ENCODE assay signal across 13 cellular contexts in genomic region chr1:177589166-177589565, GRCh38.
"Had no signal": no experiment of that assay in that cellular context is flagged by ENCODE, and none has a peak within 500 bp of the region (broad histone marks: within the 10 kb centered on the region; RNA-seq: fewer than 3 reads in every experiment).

No MANE protein-coding gene starts in this region.

- H3K27me3 ChIP-seq: body of pancreas, hepatocyte had no signal

- H3K27me3 Mint-ChIP-seq: activated naive CD4-positive, alpha-beta T cell treated with anti-CD3 and anti-CD28 coated beads, Interleukin-2, amount 50 U/mL, for 24 hours; central memory CD8-positive, alpha-beta T cell; effector memory CD8-positive, alpha-beta T cell had no signal

- H3K9me3 Mint-ChIP-seq: activated naive CD4-positive, alpha-beta T cell treated with anti-CD3 and anti-CD28 coated beads, Interleukin-2, amount 50 U/mL, for 24 hours had no signal

- H3K4me3 ChIP-seq: body of pancreas, hepatocyte, skin epidermis had no signal

- ATAC-seq: activated CD4-positive, CD25-positive, alpha-beta regulatory T cell treated with anti-CD3 and anti-CD28 coated beads, Interleukin-2, amount 50 U/mL, for 24 hours; body of pancreas; effector memory CD8-positive, alpha-beta T cell; left ventricle myocardium superior had no signal

- H3K27ac Mint-ChIP-seq: activated naive CD4-positive, alpha-beta T cell treated with anti-CD3 and anti-CD28 coated beads, Interleukin-2, amount 50 U/mL, for 24 hours; effector memory CD8-positive, alpha-beta T cell had no signal

- H3K4me1 ChIP-seq: body of pancreas, parathyroid adenoma had no signal

- H3K27ac ChIP-seq: body of pancreas, epithelial cell of prostate, hepatocyte, parathyroid adenoma, skin epidermis had no signal

- H3K9me3 ChIP-seq: body of pancreas had no signal

- H3K4me3 Mint-ChIP-seq: activated naive CD4-positive, alpha-beta T cell treated with anti-CD3 and anti-CD28 coated beads, Interleukin-2, amount 50 U/mL, for 24 hours; central memory CD8-positive, alpha-beta T cell; effector memory CD8-positive, alpha-beta T cell had no signal

- H3K36me3 Mint-ChIP-seq: activated naive CD4-positive, alpha-beta T cell treated with anti-CD3 and anti-CD28 coated beads, Interleukin-2, amount 50 U/mL, for 24 hours had no signal

- H3K4me1 Mint-ChIP-seq: activated naive CD4-positive, alpha-beta T cell treated with anti-CD3 and anti-CD28 coated beads, Interleukin-2, amount 50 U/mL, for 24 hours; central memory CD8-positive, alpha-beta T cell had no signal

- DNase-seq: activated effector memory CD4-positive, alpha-beta T cell treated with Interleukin-2 at 50 U/mL for 16 hours; body of pancreas; effector memory CD8-positive, alpha-beta T cell; kidney; left ventricle myocardium superior; mesenchymal stem cell had no signal
